Comparison of ENCODE assay signal across 8 cellular contexts in the genomic region with DNA sequence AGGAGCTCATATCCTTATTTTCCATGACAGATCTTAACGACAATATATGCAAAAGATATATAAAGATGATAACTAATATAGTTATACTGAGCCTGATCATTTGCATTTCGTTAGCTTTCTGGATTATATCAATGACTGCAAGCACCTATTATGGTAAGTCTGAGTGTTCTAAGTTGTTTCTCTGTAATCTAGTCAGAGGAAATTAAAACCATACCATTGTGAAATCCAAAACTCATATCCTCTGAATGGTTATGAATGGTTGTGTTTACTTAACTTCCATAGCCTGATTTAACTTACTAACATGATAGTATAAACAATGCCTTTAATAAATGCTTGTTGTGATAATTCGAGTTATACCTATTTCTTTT. TPM values are rescaled to one million over a fixed set of nuclear protein-coding genes. Genes with fewer than 3 reads are reported as not detected.
A peak's percentile ranks its signal among the peaks of the same experiment; 100 is the strongest.
DNase-seq lines count a peak whose midpoint lies in the region; ATAC-seq and TF ChIP-seq lines count a peak whose summit lies in the region.

No MANE protein-coding gene starts in this region.

- H3K4me1 ChIP-seq in HUES64 (ENCODE audit: insufficient read depth, low read length) (peaks cover 3% of the 10 kb centered on the region; the same call in 1 of the 2 replicates), breast epithelium (no peaks in the 10 kb centered on the region), mucosa of rectum (ENCODE audit: control insufficient read depth in 2 of 2, insufficient read depth in 2 of 2, low read length in 2 of 2) (peaks cover 0 to 16% of the 10 kb centered on the region in 2 donors)

- H3K27ac ChIP-seq in HUES64 (ENCODE audit: low read depth, low read length) (no peak overlapping the region), breast epithelium (peak overlapping the region; percentile 81 to 85), mucosa of rectum (ENCODE audit: low read depth in 2 of 2, low read length in 2 of 2) (peak overlapping the region; percentile 92 to 96)

- WGBS in HUES64, result no CpG with 5 or more reads among the region's 3 CpGs

- TF ChIP-seq POLR2A in breast epithelium (IDR thresholded peaks at IDR 0.05), result no peak
- no peak for TF ChIP-seq POLR2A in erythroblast (IDR thresholded peaks at IDR 0.05; ENCODE audit: low read length)

- CTCF ChIA-PET in BJ (lab: Yijun Ruan, JAX), result interaction anchor here (0.9 to 2.4 kb wide), 7 partner anchors 9 to 60 kb away, joined by 3 to 10 read pairs (median 3); a partner anchor contains a TSS

- intact Hi-C loops in breast epithelium (cut with DNase I; ENCODE audit: low total_unique reads), result no loop called here

- ATAC-seq in HG02763 (IDR thresholded peaks at IDR 0.05; ENCODE audit: unreplicated experiment), result no peak

- TF ChIP-seq CTCF in BJ (IDR thresholded peaks at IDR 0.05; ENCODE audit: insufficient read depth, low read depth, low read length) (no peak), breast epithelium (IDR thresholded peaks at IDR 0.05) (peak in 1 of 3 donors; percentile 0)

- peak overlapping the region; percentile 85 for H3K4me3 ChIP-seq in BJ (ENCODE audit: low read depth, low read length)
- H3K4me3 ChIP-seq in HUES64 (ENCODE audit: low read length), result peak overlapping the region; percentile 68
- peak overlapping the region; percentile 65 to 75 (median 72) for H3K4me3 ChIP-seq in breast epithelium
- peak overlapping the region; percentile 90 to 94 for H3K4me3 ChIP-seq in mucosa of rectum (ENCODE audit: low read length in 2 of 2)

- H3K9ac ChIP-seq in HUES64 (ENCODE audit: low read depth, low read length), result peak overlapping the region; percentile 87
- H3K9ac ChIP-seq in mucosa of rectum (ENCODE audit: low read depth in 1 of 2, low read length in 2 of 2), result peak overlapping the region; percentile 84 to 90

- H3K9me3 ChIP-seq in HUES64 (ENCODE audit: insufficient read depth, low read depth, low read length), result no peaks in the 10 kb centered on the region
- no peaks in the 10 kb centered on the region for H3K9me3 ChIP-seq in breast epithelium
- no peaks in the 10 kb centered on the region for H3K9me3 ChIP-seq in mucosa of rectum (ENCODE audit: control insufficient read depth in 2 of 2, low read length in 2 of 2)

- H3K27me3 ChIP-seq in BJ (ENCODE audit: control insufficient read depth, insufficient read depth, low read length), result no peaks in the 10 kb centered on the region
- no peaks in the 10 kb centered on the region for H3K27me3 ChIP-seq in HUES64 (ENCODE audit: insufficient read depth, low read length)
- H3K27me3 ChIP-seq in breast epithelium, result no peaks in the 10 kb centered on the region
- no peaks in the 10 kb centered on the region for H3K27me3 ChIP-seq in mucosa of rectum (ENCODE audit: control insufficient read depth in 2 of 2, insufficient read depth in 2 of 2, low read length in 2 of 2)

- DNase-seq in BJ (ENCODE audit: low read depth), result no peak
- DNase-seq in breast epithelium (ENCODE audit: low spot score in 2 of 2), result no peak
- no peak for DNase-seq in erythroblast (lab: John Stamatoyannopoulos, UW)
- no peak for DNase-seq in H4 (ENCODE audit: low spot score)
- no peak for DNase-seq in amygdala (lab: John Stamatoyannopoulos, UW)

- H3K36me3 ChIP-seq in BJ (ENCODE audit: control insufficient read depth, insufficient read depth, low read length) (no peaks in the 10 kb centered on the region), HUES64 (ENCODE audit: insufficient read depth, low read length) (no peaks in the 10 kb centered on the region), breast epithelium (no peaks in the 10 kb centered on the region), mucosa of rectum (ENCODE audit: control insufficient read depth in 2 of 2, insufficient read depth in 2 of 2, low read length in 2 of 2) (no peaks in the 10 kb centered on the region)

- POLR2A ChIA-PET in BJ (lab: Charles Lee), result interaction anchor here (1.0 kb wide), 1 partner anchor 24 kb away, joined by 3 read pairs; no protein-coding TSS in a partner anchor

RNA-seq across cellular contexts. Expression of a gene that starts 0.8 kb away (rescaled TPM):
- 18.4 and 28.8 TPM in 2 replicates for polyA plus RNA-seq in BJ (2011; rRNA removed)
- polyA minus RNA-seq in BJ (2011; rRNA and poly(A)+ RNA removed), result 9.8 and 10.4 TPM in 2 replicates
- 14.5 TPM for polyA plus RNA-seq in HUES64 (2013, experiment 1 of 2)
- polyA plus RNA-seq in HUES64 (2013, experiment 2 of 2), result 10.1 TPM
- total RNA-seq in breast epithelium, result 10 to 100 TPM; 13.0 to 29.0 (median 13.4) TPM
- total RNA-seq in H4 (2014; rRNA removed; shearing (Covaris generic)), result 27.0 and 47.1 TPM in 2 replicates

RNA-seq across cellular contexts. Expression of a gene that starts 22.5 kb away (rescaled TPM):
- polyA plus RNA-seq in BJ (2011; rRNA removed), result 1.1 and 2.5 TPM in 2 replicates
- polyA minus RNA-seq in BJ (2011; rRNA and poly(A)+ RNA removed), result 0.62 and 0.85 TPM in 2 replicates
- polyA plus RNA-seq in HUES64 (2013, experiment 1 of 2), result 5.0 TPM
- 7.8 TPM for polyA plus RNA-seq in HUES64 (2013, experiment 2 of 2)
- 1 to 10 TPM; 2.6 to 8.2 (median 2.6) TPM for total RNA-seq in breast epithelium
- total RNA-seq in H4 (2014; rRNA removed; shearing (Covaris generic)), result 3.1 and 5.6 TPM in 2 replicates

RNA-seq across cellular contexts. Expression of a gene that starts 23.0 kb away (rescaled TPM):
- polyA plus RNA-seq in BJ (2011; rRNA removed), result 12.6 and 25.3 TPM in 2 replicates
- 13.3 and 15.4 TPM in 2 replicates for polyA minus RNA-seq in BJ (2011; rRNA and poly(A)+ RNA removed)
- 11.0 TPM for polyA plus RNA-seq in HUES64 (2013, experiment 1 of 2)
- polyA plus RNA-seq in HUES64 (2013, experiment 2 of 2), result 13.0 TPM
- 10 to 100 TPM; 79.2 to 92.9 (median 88.5) TPM for total RNA-seq in breast epithelium
- total RNA-seq in H4 (2014; rRNA removed; shearing (Covaris generic)), result 4.4 and 5.5 TPM in 2 replicates

Comparison
In these comparisons a context has a peak if more than half of its experiments do, and no peak if none do; other contexts are left out.
1. RNA of a gene that starts 23.0 kb away (total RNA-seq): 79.2 to 92.9 TPM in breast epithelium; 4.4 to 5.5 TPM in H4; every median in the first group is over 10 times any median in the second.
2. Peak in every context shown above with its lines, with median percentiles within 50 percentile points of each other: H3K4me3 ChIP-seq.